Comparison of ENCODE assay signal across 23 cellular contexts in genomic region chr3:69252141-69252540, GRCh38.
"Had no signal": no experiment of that assay in that cellular context is flagged by ENCODE, and none has a peak within 500 bp of the region (broad histone marks: within the 10 kb centered on the region; RNA-seq: fewer than 3 reads in every experiment).

No MANE protein-coding gene starts in this region.

- H3K9me3 Mint-ChIP-seq: activated CD4-positive, alpha-beta memory T cell treated with anti-CD3 and anti-CD28 coated beads for 36 hours; activated CD4-positive, alpha-beta T cell treated with anti-CD3 and anti-CD28 coated beads, Interleukin-2, amount 10 ng/mL, durations not matched to agents 24 days and 14 days; activated T-cell treated with anti-CD3 and anti-CD28 coated beads, Interleukin-2, amount 50 U/mL, for 24 hours; central memory CD8-positive, alpha-beta T cell; dendritic cell treated with granulocyte-macrophage colony-stimulating factor and Interleukin-4, amounts not matched to agents 40 ng/mL and 50 ng/mL, for 4 days; naive B cell; stimulated activated naive B cell treated with anti-CD40 and anti-IgM and Interleukin-4, amounts not matched to agents 10 μg/mL and 1 μg/mL and 100 μg/mL, for 72 hours had no signal

- H3K36me3 ChIP-seq: esophagus muscularis mucosa, stomach, tibial artery had no signal

- H3K27me3 ChIP-seq: esophagus muscularis mucosa, foreskin keratinocyte, heart left ventricle, stomach, tibial artery had no signal

- DNase-seq: activated CD4-positive, alpha-beta memory T cell treated with anti-CD3 and anti-CD28 coated beads for 36 hours; activated CD4-positive, alpha-beta T cell treated with anti-CD3 and anti-CD28 coated beads, Interleukin-2, amount 10 ng/mL, durations not matched to agents 24 days and 14 days; activated CD4-positive, CD25-positive, alpha-beta regulatory T cell treated with anti-CD3 and anti-CD28 coated beads, Interleukin-2, amount 50 U/mL, for 72 hours; activated CD8-positive, alpha-beta memory T cell treated with anti-CD3 and anti-CD28 coated beads, Interleukin-2, amount 50 U/mL, for 48 hours; activated gamma-delta T cell; activated naive CD4-positive, alpha-beta T cell treated with anti-CD3 and anti-CD28 coated beads, Interleukin-2, amount 50 U/mL, for 16 hours; activated T-cell treated with anti-CD3 and anti-CD28 coated beads, Interleukin-2, amount 50 U/mL, for 24 hours; amniotic stem cell; heart left ventricle; naive B cell; right cardiac atrium; stimulated activated CD4-positive, alpha-beta T cell treated with anti-CD3 and anti-CD28 coated beads, Interleukin-15, amount 100 ng/mL, for 24 hours; stimulated activated CD4-positive, alpha-beta T cell treated with anti-CD3 and anti-CD28 coated beads, Interleukin-2, amount 100 ng/mL, for 24 hours; stimulated activated naive B cell treated with anti-CD40 and anti-IgM and Interleukin-4, amounts not matched to agents 10 μg/mL and 1 μg/mL and 100 μg/mL, for 72 hours; stomach; tibial artery had no signal

- H3K4me1 ChIP-seq: esophagus muscularis mucosa, foreskin keratinocyte, heart left ventricle, stomach, tibial artery had no signal

- H3K27me3 Mint-ChIP-seq: activated CD4-positive, alpha-beta memory T cell treated with anti-CD3 and anti-CD28 coated beads for 36 hours; central memory CD8-positive, alpha-beta T cell; dendritic cell treated with granulocyte-macrophage colony-stimulating factor and Interleukin-4, amounts not matched to agents 40 ng/mL and 50 ng/mL, for 4 days; naive B cell; stimulated activated naive B cell treated with anti-CD40 and anti-IgM and Interleukin-4, amounts not matched to agents 10 μg/mL and 1 μg/mL and 100 μg/mL, for 72 hours had no signal

- H3K27ac Mint-ChIP-seq: activated CD4-positive, alpha-beta memory T cell treated with anti-CD3 and anti-CD28 coated beads for 36 hours; activated CD4-positive, alpha-beta T cell treated with anti-CD3 and anti-CD28 coated beads, Interleukin-2, amount 10 ng/mL, durations not matched to agents 24 days and 14 days; activated T-cell treated with anti-CD3 and anti-CD28 coated beads, Interleukin-2, amount 50 U/mL, for 24 hours; dendritic cell treated with granulocyte-macrophage colony-stimulating factor and Interleukin-4, amounts not matched to agents 40 ng/mL and 50 ng/mL, for 4 days; naive B cell; stimulated activated naive B cell treated with anti-CD40 and anti-IgM and Interleukin-4, amounts not matched to agents 10 μg/mL and 1 μg/mL and 100 μg/mL, for 72 hours had no signal

- H3K4me3 Mint-ChIP-seq: activated CD4-positive, alpha-beta memory T cell treated with anti-CD3 and anti-CD28 coated beads for 36 hours; activated CD4-positive, alpha-beta T cell treated with anti-CD3 and anti-CD28 coated beads, Interleukin-2, amount 10 ng/mL, durations not matched to agents 24 days and 14 days; activated T-cell treated with anti-CD3 and anti-CD28 coated beads, Interleukin-2, amount 50 U/mL, for 24 hours; central memory CD8-positive, alpha-beta T cell; dendritic cell treated with granulocyte-macrophage colony-stimulating factor and Interleukin-4, amounts not matched to agents 40 ng/mL and 50 ng/mL, for 4 days; naive B cell; stimulated activated naive B cell treated with anti-CD40 and anti-IgM and Interleukin-4, amounts not matched to agents 10 μg/mL and 1 μg/mL and 100 μg/mL, for 72 hours had no signal

- H3K4me3 ChIP-seq: esophagus muscularis mucosa, heart left ventricle, stomach, tibial artery had no signal

- H3K9me3 ChIP-seq: esophagus muscularis mucosa, heart left ventricle, stomach, tibial artery had no signal

- ATAC-seq: heart left ventricle, right cardiac atrium had no signal

- H3K36me3 Mint-ChIP-seq: activated CD4-positive, alpha-beta memory T cell treated with anti-CD3 and anti-CD28 coated beads for 36 hours; naive B cell; stimulated activated naive B cell treated with anti-CD40 and anti-IgM and Interleukin-4, amounts not matched to agents 10 μg/mL and 1 μg/mL and 100 μg/mL, for 72 hours had no signal

- H3K4me1 Mint-ChIP-seq: central memory CD8-positive, alpha-beta T cell; naive B cell had no signal

- H3K27ac ChIP-seq: esophagus muscularis mucosa, foreskin keratinocyte, heart left ventricle, stomach, tibial artery had no signal

- FAIRE-seq: astrocyte, islet of Langerhans, urothelium cell line had no signal
